ENCODE assay signal across 19 cellular contexts in the genomic region with DNA sequence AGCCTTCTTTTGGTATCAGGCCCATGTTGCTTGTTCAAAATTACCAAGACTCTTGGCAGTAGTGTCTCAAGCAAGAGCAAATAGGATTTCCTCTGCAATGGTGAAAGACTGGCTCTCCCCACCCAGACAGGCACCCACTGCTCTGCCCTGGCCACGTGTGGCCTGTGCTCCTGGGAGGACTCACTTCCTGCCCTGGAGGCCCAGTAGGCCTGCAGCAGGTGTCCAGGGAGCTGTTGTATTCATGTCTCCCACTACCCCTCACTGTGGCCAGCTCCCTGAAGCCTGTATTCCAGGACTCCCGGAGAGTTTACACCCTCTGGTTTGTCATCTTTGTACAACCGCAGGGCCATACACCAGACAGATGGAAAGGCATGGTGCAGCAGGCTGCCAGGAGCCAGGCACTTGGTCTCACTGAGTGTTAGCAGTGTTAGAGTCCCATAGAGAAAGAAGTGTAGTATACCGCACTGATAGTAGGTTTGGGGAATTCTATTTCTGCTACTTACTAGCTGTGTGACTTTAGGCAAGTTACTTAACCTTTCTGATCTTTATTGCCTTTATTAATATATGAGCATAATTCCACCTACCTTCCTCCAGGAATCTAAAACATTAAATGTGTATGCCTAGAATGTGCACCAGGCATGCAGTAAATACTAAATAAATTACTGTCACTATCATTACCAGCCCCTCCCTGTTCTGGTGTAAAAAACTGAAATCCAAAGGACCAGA.
DNase-seq lines count a peak whose midpoint lies in the region; ATAC-seq and TF ChIP-seq lines count a peak whose summit lies in the region.
"Had no signal": no experiment of that assay in that cellular context is flagged by ENCODE, and none has a peak within 500 bp of the region (broad histone marks: within the 10 kb centered on the region; RNA-seq: fewer than 3 reads in every experiment).

No MANE protein-coding gene starts in this region.

- H3K36me3 Mint-ChIP-seq in stimulated activated naive B cell treated with anti-CD40 and anti-IgM and Interleukin-4, amounts not matched to agents 10 μg/mL and 1 μg/mL and 100 μg/mL, for 72 hours = peaks cover 24 to 41% of the 10 kb centered on the region in 2 donors
- peaks cover 17% of the 10 kb centered on the region for H3K36me3 Mint-ChIP-seq in HFFc6 (ENCODE audit: low read depth)

- peak overlapping the region; percentile 70 for H3K27ac Mint-ChIP-seq in stimulated activated naive B cell treated with anti-CD40 and anti-IgM and Interleukin-4, amounts not matched to agents 10 μg/mL and 1 μg/mL and 100 μg/mL, for 72 hours
- no peak overlapping the region for H3K27ac Mint-ChIP-seq in HFFc6

- H3K9me3 ChIP-seq in right atrium auricular region = no peaks in the 10 kb centered on the region
- H3K9me3 ChIP-seq in iPS-20b (ENCODE audit: insufficient read depth, low read depth, low read length) = no peaks in the 10 kb centered on the region
- H3K9me3 ChIP-seq: MG63, sigmoid colon had no signal

- no peak overlapping the region for H3K27ac ChIP-seq in right atrium auricular region
- peak overlapping the region in 41 of 59 donors; percentile 1 to 76 (median 49) for H3K27ac ChIP-seq in dorsolateral prefrontal cortex
- peak overlapping the region; percentile 22 for H3K27ac ChIP-seq in iPS-20b (ENCODE audit: low read length)
- H3K27ac ChIP-seq: sigmoid colon had no signal

- DNase-seq in Right ventricle myocardium inferior (ENCODE audit: missing footprints) = no peak
- DNase-seq in right atrium auricular region (ENCODE audit: low spot score) = no peak
- no peak for DNase-seq in dorsolateral prefrontal cortex
- DNase-seq in stimulated activated naive B cell treated with anti-CD40 and anti-IgM and Interleukin-4, amounts not matched to agents 10 μg/mL and 1 μg/mL and 100 μg/mL, for 72 hours = no peak
- DNase-seq in hepatic stellate cell (ENCODE audit: low spot score) = no peak
- DNase-seq in HFFc6 = no peak
- no peak for DNase-seq in cerebellar nuclear complex (lab: John Stamatoyannopoulos, UW)
- DNase-seq: activated naive CD4-positive, alpha-beta T cell; amniotic stem cell; foreskin melanocyte; GOT3; left colon; MG63; naive thymus-derived CD8-positive, alpha-beta T cell; NCI-H1436; NCI-H524 treated with DMSO at 0.1 percent for 48 hours; RPMI8226; sigmoid colon had no signal

- peak overlapping the region; percentile 4; the same call in 1 of the 2 replicates for H3K9ac ChIP-seq in iPS-20b (ENCODE audit: low read depth, low read length)

- H3K4me3 ChIP-seq in right atrium auricular region = no peak overlapping the region
- peak overlapping the region in 6 of 59 donors; percentile 2 to 26 (median 19) for H3K4me3 ChIP-seq in dorsolateral prefrontal cortex
- no peak overlapping the region for H3K4me3 ChIP-seq in iPS-20b (ENCODE audit: low read length)
- H3K4me3 ChIP-seq: MG63, sigmoid colon had no signal

- no peak for TF ChIP-seq CTCF in right atrium auricular region (IDR thresholded peaks at IDR 0.05)
- no peak for TF ChIP-seq CTCF in dorsolateral prefrontal cortex (IDR thresholded peaks at IDR 0.05 in 54 of 56, conservative IDR thresholded peaks at IDR 0.05 in 2 of 56; ENCODE audit: low read depth in 1 of 56, partially characterized antibody in 56 of 56)
- no peak for TF ChIP-seq CTCF in HFFc6 (IDR thresholded peaks at IDR 0.05)

- intact Hi-C loops in Right ventricle myocardium inferior (cut with DNase I) = no loop called here
- intact Hi-C loops in dorsolateral prefrontal cortex (cut with DNase I) = no loop called here

- H3K4me1 Mint-ChIP-seq in stimulated activated naive B cell treated with anti-CD40 and anti-IgM and Interleukin-4, amounts not matched to agents 10 μg/mL and 1 μg/mL and 100 μg/mL, for 72 hours = no peaks in the 10 kb centered on the region
- H3K4me1 Mint-ChIP-seq in HFFc6 (ENCODE audit: low read depth) = peaks cover 9% of the 10 kb centered on the region; the same call in 1 of the 2 replicates

- no peaks in the 10 kb centered on the region for H3K27me3 Mint-ChIP-seq in stimulated activated naive B cell treated with anti-CD40 and anti-IgM and Interleukin-4, amounts not matched to agents 10 μg/mL and 1 μg/mL and 100 μg/mL, for 72 hours
- no peaks in the 10 kb centered on the region; the same call in none of the 2 replicates for H3K27me3 Mint-ChIP-seq in HFFc6 (ENCODE audit: insufficient read depth)
- H3K27me3 Mint-ChIP-seq: naive thymus-derived CD8-positive, alpha-beta T cell had no signal

- H3K4me1 ChIP-seq in right atrium auricular region (peaks cover 0 to 8% of the 10 kb centered on the region in 2 donors), iPS-20b (ENCODE audit: insufficient read depth, low read length) (no peaks in the 10 kb centered on the region; the same call in 1 of the 2 replicates)

- H3K36me3 ChIP-seq in right atrium auricular region (peaks cover 12% of the 10 kb centered on the region), iPS-20b (ENCODE audit: insufficient read depth, low read depth, low read length) (peaks cover 25% of the 10 kb centered on the region)
- H3K36me3 ChIP-seq: MG63 had no signal

- H3K4me3 Mint-ChIP-seq in stimulated activated naive B cell treated with anti-CD40 and anti-IgM and Interleukin-4, amounts not matched to agents 10 μg/mL and 1 μg/mL and 100 μg/mL, for 72 hours = no peak overlapping the region
- no peak overlapping the region for H3K4me3 Mint-ChIP-seq in HFFc6
- H3K4me3 Mint-ChIP-seq: naive thymus-derived CD8-positive, alpha-beta T cell had no signal

- no peaks in the 10 kb centered on the region for H3K9me3 Mint-ChIP-seq in stimulated activated naive B cell treated with anti-CD40 and anti-IgM and Interleukin-4, amounts not matched to agents 10 μg/mL and 1 μg/mL and 100 μg/mL, for 72 hours
- H3K9me3 Mint-ChIP-seq in HFFc6 = no peaks in the 10 kb centered on the region
- H3K9me3 Mint-ChIP-seq: naive thymus-derived CD8-positive, alpha-beta T cell had no signal

- no peaks in the 10 kb centered on the region for H3K27me3 ChIP-seq in right atrium auricular region
- H3K27me3 ChIP-seq in dorsolateral prefrontal cortex = no peaks in the 10 kb centered on the region
- no peaks in the 10 kb centered on the region for H3K27me3 ChIP-seq in iPS-20b (ENCODE audit: insufficient read depth, low read length)
- H3K27me3 ChIP-seq: MG63, sigmoid colon had no signal

- ATAC-seq in Right ventricle myocardium inferior = peak; percentile 44
- ATAC-seq in stimulated activated naive B cell treated with anti-CD40 and anti-IgM and Interleukin-4, amounts not matched to agents 10 μg/mL and 1 μg/mL and 100 μg/mL, for 72 hours (replicated peaks) = no peak
- ATAC-seq: left colon; naive thymus-derived CD8-positive, alpha-beta T cell had no signal

Comparison
In these comparisons a context has a peak if more than half of its experiments do, and no peak if none do; other contexts are left out.
1. H3K27ac ChIP-seq: peak in dorsolateral prefrontal cortex (41 of 59) and iPS-20b (single experiment); none in right atrium auricular region (0 of 2).